Comparison of ENCODE assay signal across 8 cellular contexts in the genomic region with DNA sequence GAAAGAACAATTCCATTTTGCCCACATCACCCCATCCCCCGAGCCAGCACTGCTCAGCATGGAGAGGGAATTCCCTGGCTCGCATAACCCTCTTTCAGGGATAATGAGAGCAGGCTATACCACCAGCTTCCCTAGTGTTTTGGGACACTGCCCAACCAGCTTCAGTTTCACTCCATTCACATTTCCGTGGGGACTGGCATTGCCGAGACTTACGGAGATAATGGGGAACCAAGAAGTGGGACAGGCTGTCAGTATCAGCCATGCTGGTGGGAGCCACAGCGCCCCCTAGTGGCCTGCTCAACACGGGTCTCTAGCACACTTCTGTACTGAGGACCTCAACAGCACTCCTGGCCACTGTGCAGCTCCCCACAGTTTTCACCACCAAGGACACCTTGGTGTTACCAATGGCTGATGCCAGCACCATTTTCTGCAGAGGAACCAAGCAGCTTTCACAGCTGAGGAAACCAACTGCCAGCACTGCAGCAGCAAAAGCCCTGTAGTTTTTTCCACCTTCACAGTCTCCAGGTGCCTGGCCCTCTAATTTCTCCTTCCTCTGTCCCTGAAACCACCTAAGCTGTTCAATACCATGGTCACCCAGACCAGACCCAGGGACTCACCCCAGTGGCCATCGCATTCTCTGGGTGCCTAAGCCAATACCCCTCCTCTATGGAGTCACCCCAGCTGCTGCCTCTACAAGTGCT.
DNase-seq lines count a peak whose midpoint lies in the region; ATAC-seq and TF ChIP-seq lines count a peak whose summit lies in the region.

No MANE protein-coding gene starts in this region.

- peak; percentile 91 for TF ChIP-seq CTCF in WERI-Rb-1 (IDR thresholded peaks at IDR 0.05; ENCODE audit: low read depth, low read length)

- ATAC-seq in GM19397 (IDR thresholded peaks at IDR 0.05; ENCODE audit: unreplicated experiment) (peak; percentile 72), GM19452 (IDR thresholded peaks at IDR 0.05; ENCODE audit: unreplicated experiment) (no peak)

- H3K27me3 ChIP-seq in WERI-Rb-1 (ENCODE audit: insufficient read depth, low read depth, severe bottlenecking): no peaks in the 10 kb centered on the region

- H3K27ac ChIP-seq in WERI-Rb-1: no peak overlapping the region

- H3K36me3 ChIP-seq in WERI-Rb-1: no peaks in the 10 kb centered on the region

- peak overlapping the region; percentile 40 for H3K4me3 ChIP-seq in WERI-Rb-1 (ENCODE audit: low read depth, low read length)

- in situ Hi-C loops in T47D (cut with HindIII; ENCODE audit: low pct_unique_long_range_greater_than_20kb, low sequenced_read_pairs): no loop called here

- H3K9me3 ChIP-seq in WERI-Rb-1 (ENCODE audit: severe bottlenecking): no peaks in the 10 kb centered on the region

- DNase-seq in AG08395 (ENCODE audit: low spot score) (peak; percentile 74), NCI-H146 treated with DMSO at 0.1 percent for 48 hours (lab: John Stamatoyannopoulos, UW; ENCODE audit: unreplicated experiment) (peak; percentile 2), WERI-Rb-1 (peak; percentile 84), T47D (ENCODE audit: low read depth in 1 of 2, low spot score in 1 of 2) (peak; percentile 42 to 67), inferior parietal cortex (ENCODE audit: extremely low spot score) (peak; percentile 40)
- DNase-seq in stimulated activated CD4-positive, alpha-beta T cell treated with anti-CD3 and anti-CD28 coated beads, Interleukin-12 subunit alpha, Interleukin-12 subunit beta, amount 100 ng/mL, for 48 hours (ENCODE audit: low read depth in 2 of 3, low spot score in 1 of 3): peak; percentile 77 to 82 (median 79)

Comparison
In these comparisons a context has a peak if more than half of its experiments do, and no peak if none do; other contexts are left out.
1. DNase-seq: peak in every context shown above with its lines; median percentile 84 in WERI-Rb-1; 79 in stimulated activated CD4-positive, alpha-beta T cell treated with anti-CD3 and anti-CD28 coated beads, Interleukin-12 subunit alpha, Interleukin-12 subunit beta, amount 100 ng/mL, for 48 hours; 74 in AG08395; 54 in T47D; 40 in inferior parietal cortex; 2 in NCI-H146 treated with DMSO at 0.1 percent for 48 hours.